Comparison of ENCODE assay signal across 18 cellular contexts in the genomic region with DNA sequence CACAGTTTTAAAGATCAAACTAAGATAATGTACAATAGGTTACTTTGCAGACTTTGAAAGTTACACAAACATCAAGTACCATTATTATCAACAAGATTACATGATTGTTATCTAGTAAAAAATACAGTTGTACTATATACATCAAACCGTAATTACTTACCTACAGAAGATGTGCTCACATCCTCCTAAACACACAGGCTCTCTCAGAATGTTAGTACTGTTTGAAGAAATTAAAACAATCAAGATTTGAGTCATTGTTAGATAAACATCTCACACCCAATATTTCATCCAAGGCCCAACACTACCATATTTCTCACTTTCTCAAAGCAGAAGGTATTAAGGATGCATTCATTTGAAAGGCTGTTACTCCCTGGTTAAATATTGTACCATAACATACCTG. TPM values are rescaled to one million over a fixed set of nuclear protein-coding genes. Genes with fewer than 3 reads are reported as not detected.
DNase-seq lines count a peak whose midpoint lies in the region; ATAC-seq, FAIRE-seq and TF ChIP-seq lines count a peak whose summit lies in the region.
"Had no signal": no experiment of that assay in that cellular context is flagged by ENCODE, and none has a peak within 500 bp of the region (broad histone marks: within the 10 kb centered on the region; RNA-seq: fewer than 3 reads in every experiment).

No MANE protein-coding gene starts in this region.

- no CpG with 5 or more reads among the region's 1 CpG for WGBS in endodermal cell (ENCODE audit: insufficient coverage in 1 of 2, insufficient read length in 1 of 2), 2 experiments

- no peak for DNase-seq in activated CD8-positive, alpha-beta T cell treated with anti-CD3 and anti-CD28 coated beads, Interleukin-2, amount 10 ng/mL, durations not matched to agents 7 days and 5 days
- DNase-seq in activated CD8-positive, alpha-beta T cell treated with anti-CD3 and anti-CD28 coated beads for 36 hours = no peak
- no peak for DNase-seq in D721Med (ENCODE audit: insufficient read length, low spot score)
- DNase-seq in RCC 7860 (ENCODE audit: low spot score) = no peak
- DNase-seq in endodermal cell = no peak
- DNase-seq in medulla oblongata (ENCODE audit: extremely low spot score) = no peak
- no peak for DNase-seq in G401 (ENCODE audit: low spot score)
- DNase-seq: CD8-positive, alpha-beta memory T cell; GOT3; NCI-H1105; NCI-H1694; NCI-H2107; NCI-H510A treated with DMSO at 0.1 percent for 48 hours; SIG-M5 had no signal

- H3K4me1 Mint-ChIP-seq in activated CD8-positive, alpha-beta T cell treated with anti-CD3 and anti-CD28 coated beads, Interleukin-2, amount 10 ng/mL, durations not matched to agents 7 days and 5 days (ENCODE audit: low read depth) = peaks cover 34% of the 10 kb centered on the region
- H3K4me1 Mint-ChIP-seq in activated CD8-positive, alpha-beta T cell treated with anti-CD3 and anti-CD28 coated beads for 36 hours (ENCODE audit: low read depth) = peaks cover 23% of the 10 kb centered on the region
- peaks cover 24% of the 10 kb centered on the region for H3K4me1 Mint-ChIP-seq in endodermal cell

- H3K36me3 ChIP-seq in endodermal cell (ENCODE audit: control insufficient read depth, insufficient read depth, low read length) = peaks cover 40% of the 10 kb centered on the region

- intact Hi-C loops in activated CD8-positive, alpha-beta T cell treated with anti-CD3 and anti-CD28 coated beads for 36 hours (cut with micrococcal nuclease) = no loop called here

- no peak overlapping the region for H3K4me3 Mint-ChIP-seq in activated CD8-positive, alpha-beta T cell treated with anti-CD3 and anti-CD28 coated beads, Interleukin-2, amount 10 ng/mL, durations not matched to agents 7 days and 5 days
- no peak overlapping the region for H3K4me3 Mint-ChIP-seq in activated CD8-positive, alpha-beta T cell treated with anti-CD3 and anti-CD28 coated beads for 36 hours
- H3K4me3 Mint-ChIP-seq in endodermal cell = no peak overlapping the region
- H3K4me3 Mint-ChIP-seq: CD8-positive, alpha-beta memory T cell had no signal

- POLR2A ChIA-PET in activated CD8-positive, alpha-beta T cell treated with anti-CD3 and anti-CD28 coated beads, Interleukin-2, amount 10 ng/mL, durations not matched to agents 7 days and 5 days (lab: Charles Lee) = no interaction called here
- POLR2A ChIA-PET in activated CD8-positive, alpha-beta T cell treated with anti-CD3 and anti-CD28 coated beads for 36 hours (lab: Charles Lee) = no interaction called here

- peak overlapping the region; percentile 37 for H3K27ac Mint-ChIP-seq in activated CD8-positive, alpha-beta T cell treated with anti-CD3 and anti-CD28 coated beads, Interleukin-2, amount 10 ng/mL, durations not matched to agents 7 days and 5 days
- no peak overlapping the region for H3K27ac Mint-ChIP-seq in activated CD8-positive, alpha-beta T cell treated with anti-CD3 and anti-CD28 coated beads for 36 hours
- H3K27ac Mint-ChIP-seq in endodermal cell = no peak overlapping the region
- H3K27ac Mint-ChIP-seq: CD8-positive, alpha-beta memory T cell had no signal

- peaks cover 14% of the 10 kb centered on the region for H3K9me3 ChIP-seq in endodermal cell (ENCODE audit: control insufficient read depth, low read length)
- H3K9me3 ChIP-seq: BLaER1 had no signal

- H3K9me3 Mint-ChIP-seq in activated CD8-positive, alpha-beta T cell treated with anti-CD3 and anti-CD28 coated beads, Interleukin-2, amount 10 ng/mL, durations not matched to agents 7 days and 5 days (ENCODE audit: insufficient read depth) = no peaks in the 10 kb centered on the region
- no peaks in the 10 kb centered on the region for H3K9me3 Mint-ChIP-seq in activated CD8-positive, alpha-beta T cell treated with anti-CD3 and anti-CD28 coated beads for 36 hours
- no peaks in the 10 kb centered on the region for H3K9me3 Mint-ChIP-seq in endodermal cell
- H3K9me3 Mint-ChIP-seq: CD8-positive, alpha-beta memory T cell had no signal

- no peaks in the 10 kb centered on the region for H3K27me3 ChIP-seq in endodermal cell (ENCODE audit: control insufficient read depth, insufficient read depth, low read length, poor library complexity, severe bottlenecking)
- H3K27me3 ChIP-seq: BLaER1 had no signal

- H3K27me3 Mint-ChIP-seq in activated CD8-positive, alpha-beta T cell treated with anti-CD3 and anti-CD28 coated beads, Interleukin-2, amount 10 ng/mL, durations not matched to agents 7 days and 5 days (ENCODE audit: low read depth) = no peaks in the 10 kb centered on the region
- H3K27me3 Mint-ChIP-seq in activated CD8-positive, alpha-beta T cell treated with anti-CD3 and anti-CD28 coated beads for 36 hours = no peaks in the 10 kb centered on the region
- H3K27me3 Mint-ChIP-seq in endodermal cell (ENCODE audit: insufficient read depth) = no peaks in the 10 kb centered on the region
- H3K27me3 Mint-ChIP-seq: CD8-positive, alpha-beta memory T cell had no signal

- in situ Hi-C loops in G401 (cut with HindIII; ENCODE audit: low sequenced_read_pairs) = no loop called here

- CTCF ChIA-PET in activated CD8-positive, alpha-beta T cell treated with anti-CD3 and anti-CD28 coated beads, Interleukin-2, amount 10 ng/mL, durations not matched to agents 7 days and 5 days (lab: Charles Lee) = interaction anchor here (2.0 kb wide), 1 partner anchor 9 kb away, joined by 4 read pairs; no protein-coding TSS in a partner anchor
- CTCF ChIA-PET in activated CD8-positive, alpha-beta T cell treated with anti-CD3 and anti-CD28 coated beads for 36 hours (lab: Charles Lee) = no interaction called here

- H3K4me3 ChIP-seq in endodermal cell (ENCODE audit: low read length) = peak overlapping the region; percentile 5
- H3K4me3 ChIP-seq: BLaER1 had no signal

- TF ChIP-seq CTCF in activated CD8-positive, alpha-beta T cell treated with anti-CD3 and anti-CD28 coated beads for 36 hours (IDR thresholded peaks at IDR 0.05) = no peak
- TF ChIP-seq CTCF in D721Med (IDR thresholded peaks at IDR 0.05; ENCODE audit: insufficient read depth, missing control alignments) = no peak
- no peak for TF ChIP-seq CTCF in endodermal cell (conservative IDR thresholded peaks at IDR 0.05)

- no peak overlapping the region for H3K27ac ChIP-seq in endodermal cell (ENCODE audit: low read depth, low read length)
- H3K27ac ChIP-seq: BLaER1, RWPE1 had no signal

- no peak for ATAC-seq in activated CD8-positive, alpha-beta T cell treated with anti-CD3 and anti-CD28 coated beads, Interleukin-2, amount 10 ng/mL, durations not matched to agents 7 days and 5 days
- no peak for ATAC-seq in activated CD8-positive, alpha-beta T cell treated with anti-CD3 and anti-CD28 coated beads for 36 hours
- no peak for ATAC-seq in GM19395 (IDR thresholded peaks at IDR 0.05; ENCODE audit: unreplicated experiment)
- ATAC-seq: SK-N-SH treated with all-trans-retinoic acid at 6 μM for 48 hours had no signal

- no peak overlapping the region for H3K9ac ChIP-seq in endodermal cell (ENCODE audit: extremely low read depth, low read length, poor library complexity, severe bottlenecking)
- H3K9ac ChIP-seq: BLaER1 had no signal

- FAIRE-seq in D721Med (lab: Jason Lieb, UNC) = peak; percentile 11
- peak; percentile 2 for FAIRE-seq in RCC 7860 (lab: Jason Lieb, UNC)

- H3K36me3 Mint-ChIP-seq in activated CD8-positive, alpha-beta T cell treated with anti-CD3 and anti-CD28 coated beads, Interleukin-2, amount 10 ng/mL, durations not matched to agents 7 days and 5 days (ENCODE audit: low read depth) = peaks cover 56% of the 10 kb centered on the region
- H3K36me3 Mint-ChIP-seq in activated CD8-positive, alpha-beta T cell treated with anti-CD3 and anti-CD28 coated beads for 36 hours (ENCODE audit: low read depth) = peaks cover 32% of the 10 kb centered on the region
- peaks cover 33% of the 10 kb centered on the region for H3K36me3 Mint-ChIP-seq in endodermal cell (ENCODE audit: low read depth)

- peaks cover 9% of the 10 kb centered on the region for H3K4me1 ChIP-seq in endodermal cell (ENCODE audit: control insufficient read depth, insufficient read depth, low read length)
- H3K4me1 ChIP-seq: BLaER1 had no signal

RNA-seq across cellular contexts. Expression of gene BARD1, which starts 12.6 kb away (rescaled TPM):
- 10 to 100 TPM; 56.4 to 57.1 TPM for total RNA-seq in activated CD8-positive, alpha-beta T cell treated with anti-CD3 and anti-CD28 coated beads, Interleukin-2, amount 10 ng/mL, durations not matched to agents 7 days and 5 days
- 10 to 100 TPM; 28.1 to 33.3 TPM for total RNA-seq in activated CD8-positive, alpha-beta T cell treated with anti-CD3 and anti-CD28 coated beads for 36 hours
- total RNA-seq in endodermal cell = 10 to 100 TPM; 22.7 to 35.9 TPM
- polyA plus RNA-seq in endodermal cell (2013, experiment 1 of 2) = 19.8 TPM
- polyA plus RNA-seq in endodermal cell (2013, experiment 2 of 2) = 19.6 TPM
- 8.8 and 9.2 TPM in 2 replicates for total RNA-seq in G401 (2014; rRNA removed; shearing (Covaris generic))
